In genomic region chr5:7886849-7887460, GRCh38 we compare ENCODE assay signal across 8 cellular contexts. TPM values are rescaled to one million over a fixed set of nuclear protein-coding genes. Genes with fewer than 3 reads are reported as not detected.
A peak's percentile ranks its signal among the peaks of the same experiment; 100 is the strongest.
DNase-seq lines count a peak whose midpoint lies in the region; ATAC-seq and TF ChIP-seq lines count a peak whose summit lies in the region.

No MANE protein-coding gene starts in this region.

- peak; percentile 52; the same call in 1 of the 3 replicates for ATAC-seq in DND-41 (ENCODE audit: insufficient read depth, low read depth)
- ATAC-seq in right lobe of liver: peak; percentile 40 to 89 (median 68)

- H3K27me3 Mint-ChIP-seq in activated CD4-positive, alpha-beta T cell treated with anti-CD3 and anti-CD28 coated beads, Interleukin-2, amount 10 ng/mL, durations not matched to agents 7 days and 5 days: no peaks in the 10 kb centered on the region

- no peak for TF ChIP-seq POLR2A in right lobe of liver (IDR thresholded peaks at IDR 0.05)

- peaks cover 2% of the 10 kb centered on the region for H3K4me1 Mint-ChIP-seq in activated CD4-positive, alpha-beta T cell treated with anti-CD3 and anti-CD28 coated beads, Interleukin-2, amount 10 ng/mL, durations not matched to agents 7 days and 5 days

- peaks cover 44% of the 10 kb centered on the region for H3K36me3 Mint-ChIP-seq in activated CD4-positive, alpha-beta T cell treated with anti-CD3 and anti-CD28 coated beads, Interleukin-2, amount 10 ng/mL, durations not matched to agents 7 days and 5 days (ENCODE audit: low read depth)

- intact Hi-C loops in right lobe of liver (cut with DNase I): no loop called here

- no peaks in the 10 kb centered on the region for H3K9me3 ChIP-seq in DND-41 (ENCODE audit: insufficient read depth, low read length, severe bottlenecking)
- no peaks in the 10 kb centered on the region for H3K9me3 ChIP-seq in right lobe of liver

- DNase-seq in DND-41 (no peak), HCEC 1CT (peak; percentile 61), NCI-H2171 (lab: John Stamatoyannopoulos, UW) (peak; percentile 49), brain microvascular endothelial cell (no peak), right lobe of liver (no peak), amniotic stem cell (lab: John Stamatoyannopoulos, UW) (no peak)
- no peak for DNase-seq in activated CD4-positive, alpha-beta T cell treated with anti-CD3 and anti-CD28 coated beads, Interleukin-2, amount 10 ng/mL, durations not matched to agents 7 days and 5 days
- DNase-seq in activated CD4-positive, alpha-beta T cell treated with anti-CD3 and anti-CD28 coated beads, Interleukin-2, amount 50 U/mL, for 4 hours: no peak

- H4K20me1 ChIP-seq in DND-41 (ENCODE audit: insufficient read depth, low read length): peaks cover 4% of the 10 kb centered on the region; the same call in 1 of the 2 replicates

- no peak overlapping the region for H3K4me2 ChIP-seq in DND-41 (ENCODE audit: insufficient read depth, low read length)

- H3K4me1 ChIP-seq in DND-41 (ENCODE audit: insufficient read depth, low read length): no peaks in the 10 kb centered on the region
- no peaks in the 10 kb centered on the region for H3K4me1 ChIP-seq in right lobe of liver

- peaks cover 85% of the 10 kb centered on the region for H3K36me3 ChIP-seq in DND-41 (ENCODE audit: insufficient read depth, low read length)
- H3K36me3 ChIP-seq in brain microvascular endothelial cell (replicated peaks): peaks cover 31% of the 10 kb centered on the region
- H3K36me3 ChIP-seq in right lobe of liver: peaks cover 0 to 76% (median 25%) of the 10 kb centered on the region in 4 donors

- H3K27ac ChIP-seq in DND-41 (ENCODE audit: low read length) (peak overlapping the region; percentile 26; the same call in 1 of the 2 replicates), brain microvascular endothelial cell (no peak overlapping the region), right lobe of liver (no peak overlapping the region)

- no peak overlapping the region for H3K9ac ChIP-seq in DND-41 (ENCODE audit: low read depth, low read length)

- H3K4me3 ChIP-seq in DND-41 (ENCODE audit: low read depth in 1 of 2, low read length in 2 of 2): no peak overlapping the region
- H3K4me3 ChIP-seq in brain microvascular endothelial cell (ENCODE audit: low read depth, low read length): no peak overlapping the region
- H3K4me3 ChIP-seq in right lobe of liver: no peak overlapping the region

- H2AFZ ChIP-seq in DND-41 (ENCODE audit: low read depth, low read length): no peak overlapping the region

- POLR2A ChIA-PET in activated CD4-positive, alpha-beta T cell treated with anti-CD3 and anti-CD28 coated beads, Interleukin-2, amount 10 ng/mL, durations not matched to agents 7 days and 5 days (lab: Charles Lee): no interaction called here

- CTCF ChIA-PET in activated CD4-positive, alpha-beta T cell treated with anti-CD3 and anti-CD28 coated beads, Interleukin-2, amount 10 ng/mL, durations not matched to agents 7 days and 5 days (lab: Charles Lee): interaction anchor here (0.7 to 1.2 kb wide), 4 partner anchors 14 to 1494 kb away, joined by 3 to 4 read pairs (median 4); no protein-coding TSS in a partner anchor

- in situ Hi-C loops in brain microvascular endothelial cell (cut with HindIII; ENCODE audit: low pct_ligation_motif_present, low sequenced_read_pairs): no loop called here

- peak; percentile 65 for TF ChIP-seq CTCF in DND-41 (IDR thresholded peaks at IDR 0.05; ENCODE audit: borderline replicate concordance, extremely low read depth, low read length, poor library complexity, severe bottlenecking)
- peak; percentile 32 for TF ChIP-seq CTCF in brain microvascular endothelial cell (IDR thresholded peaks at IDR 0.05; ENCODE audit: low read depth, low read length, missing control alignments)
- TF ChIP-seq CTCF in right lobe of liver (IDR thresholded peaks at IDR 0.05): peak; percentile 47 to 64 (median 64)

- H3K27me3 ChIP-seq in DND-41 (ENCODE audit: insufficient read depth, low read length, poor library complexity) (no peaks in the 10 kb centered on the region), brain microvascular endothelial cell (replicated peaks) (no peaks in the 10 kb centered on the region), right lobe of liver (no peaks in the 10 kb centered on the region)

- H3K9me3 Mint-ChIP-seq in activated CD4-positive, alpha-beta T cell treated with anti-CD3 and anti-CD28 coated beads, Interleukin-2, amount 10 ng/mL, durations not matched to agents 7 days and 5 days: no peaks in the 10 kb centered on the region

- no peak overlapping the region for H3K4me3 Mint-ChIP-seq in activated CD4-positive, alpha-beta T cell treated with anti-CD3 and anti-CD28 coated beads, Interleukin-2, amount 10 ng/mL, durations not matched to agents 7 days and 5 days

- H3K79me2 ChIP-seq in DND-41 (ENCODE audit: insufficient read depth, low read length): peaks cover under 1% of the 10 kb centered on the region

- 57% methylated on average over 7 of the region's 7 CpGs for WGBS in right lobe of liver (ENCODE audit: insufficient coverage, low coverage, low lambda C conversion rate, missing lambda C conversion rate)

- no peak overlapping the region for H3K27ac Mint-ChIP-seq in activated CD4-positive, alpha-beta T cell treated with anti-CD3 and anti-CD28 coated beads, Interleukin-2, amount 10 ng/mL, durations not matched to agents 7 days and 5 days

RNA-seq across cellular contexts. Expression of gene MTRR, which starts 18.0 kb away (rescaled TPM):
- 10 to 100 TPM; 31.5 to 42.1 (median 36.7) TPM for total RNA-seq in right lobe of liver
- total RNA-seq in activated CD4-positive, alpha-beta T cell treated with anti-CD3 and anti-CD28 coated beads, Interleukin-2, amount 10 ng/mL, durations not matched to agents 7 days and 5 days: 10 to 100 TPM; 53.5 to 56.5 TPM

RNA-seq across cellular contexts. Expression of gene FASTKD3, which starts 18.1 kb away (rescaled TPM):
- total RNA-seq in right lobe of liver: 1 to 10 TPM; 3.8 to 9.6 (median 6.1) TPM
- total RNA-seq in activated CD4-positive, alpha-beta T cell treated with anti-CD3 and anti-CD28 coated beads, Interleukin-2, amount 10 ng/mL, durations not matched to agents 7 days and 5 days: 10 to 100 TPM; 11.4 to 14.7 TPM

RNA-seq across cellular contexts. Expression of gene CFAP90, which starts 36.0 kb away (rescaled TPM):
- under 1 TPM in 4 of 6 experiments, not detected in 2; 0.10 to 0.64 (median 0.41) TPM for total RNA-seq in right lobe of liver
- not detected for total RNA-seq in activated CD4-positive, alpha-beta T cell treated with anti-CD3 and anti-CD28 coated beads, Interleukin-2, amount 10 ng/mL, durations not matched to agents 7 days and 5 days

Comparison
In these comparisons a context has a peak if more than half of its experiments do, and no peak if none do; other contexts are left out.
1. DNase-seq: peak in HCEC 1CT (single experiment) and NCI-H2171 (single experiment); none in DND-41 (single experiment), brain microvascular endothelial cell (single experiment), right lobe of liver (0 of 3), amniotic stem cell (single experiment), activated CD4-positive, alpha-beta T cell treated with anti-CD3 and anti-CD28 coated beads, Interleukin-2, amount 10 ng/mL, durations not matched to agents 7 days and 5 days (single experiment) and activated CD4-positive, alpha-beta T cell treated with anti-CD3 and anti-CD28 coated beads, Interleukin-2, amount 50 U/mL, for 4 hours (0 of 2).
2. Peak in every context shown above with its lines, with median percentiles within 50 percentile points of each other: CTCF ChIP-seq.